8 cellular contexts compared by ENCODE assay signal in the genomic region with DNA sequence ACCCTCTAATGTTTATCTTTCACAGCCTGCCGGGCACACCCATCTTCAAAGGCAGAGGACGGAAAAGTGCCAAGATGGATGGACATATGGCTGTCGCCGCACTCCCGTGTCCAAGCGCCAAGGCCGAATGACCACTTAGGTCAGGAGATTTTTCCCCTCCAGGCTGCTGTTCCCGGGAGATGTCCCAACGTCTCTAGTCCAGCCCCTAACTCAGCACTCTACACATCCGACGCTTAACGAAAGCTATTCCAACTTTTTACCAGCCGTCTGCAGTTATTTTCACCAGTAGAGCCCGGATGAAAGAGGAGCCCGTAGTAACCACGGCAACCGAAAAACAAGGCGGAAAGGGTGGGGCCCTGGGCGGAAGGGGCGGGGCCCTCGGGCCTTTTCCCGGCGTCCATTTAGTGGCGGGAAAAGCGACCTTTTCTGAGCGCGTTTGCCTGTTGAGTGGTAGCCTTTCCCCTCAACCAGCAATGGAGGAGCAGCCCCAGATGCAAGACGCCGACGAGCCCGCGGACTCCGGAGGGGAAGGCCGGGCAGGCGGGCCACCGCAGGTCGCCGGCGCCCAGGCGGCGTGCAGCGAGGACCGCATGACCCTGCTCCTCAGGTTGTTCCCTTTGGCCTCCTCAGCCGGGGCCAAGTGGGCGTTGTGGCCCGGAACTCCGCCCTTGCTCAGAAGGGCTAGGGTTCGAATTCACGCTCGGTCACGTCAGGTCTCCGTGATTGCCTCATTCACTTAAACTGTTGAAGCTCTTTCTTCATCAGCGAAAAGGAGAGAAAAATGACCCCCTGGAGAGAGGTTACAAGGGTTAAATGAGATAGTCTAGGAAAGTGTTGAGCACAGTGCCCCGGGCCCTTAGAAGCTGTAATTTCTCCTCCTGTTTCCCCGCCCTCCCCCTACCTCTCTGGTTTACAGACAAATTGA. TPM values are rescaled to one million over a fixed set of nuclear protein-coding genes. Genes with fewer than 3 reads are reported as not detected.
DNase-seq lines count a peak whose midpoint lies in the region; ATAC-seq and TF ChIP-seq lines count a peak whose summit lies in the region.

A gene with protein sequence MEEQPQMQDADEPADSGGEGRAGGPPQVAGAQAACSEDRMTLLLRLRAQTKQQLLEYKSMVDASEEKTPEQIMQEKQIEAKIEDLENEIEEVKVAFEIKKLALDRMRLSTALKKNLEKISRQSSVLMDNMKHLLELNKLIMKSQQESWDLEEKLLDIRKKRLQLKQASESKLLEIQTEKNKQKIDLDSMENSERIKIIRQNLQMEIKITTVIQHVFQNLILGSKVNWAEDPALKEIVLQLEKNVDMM (plus strand): TSS at position 422 of the 925 bp plus-strand sequence. CDS start 52 bp downstream, at position 474.

- H3K9me3 Mint-ChIP-seq in activated B cell treated with CpG ODN at 0.5 μM for 24 hours: no peaks in the 10 kb centered on the region

- TF ChIP-seq CTCF in AG10803 (conservative IDR thresholded peaks at IDR 0.05; ENCODE audit: low read length): no peak
- TF ChIP-seq CTCF in activated B cell treated with CpG ODN at 0.5 μM for 24 hours (IDR thresholded peaks at IDR 0.05): no peak
- TF ChIP-seq CTCF in cardiac fibroblast (IDR thresholded peaks at IDR 0.05; ENCODE audit: low read depth, low read length): no peak
- no peak for TF ChIP-seq CTCF in spleen (IDR thresholded peaks at IDR 0.05 in 8 of 11, conservative IDR thresholded peaks at IDR 0.05 in 3 of 11)

- ATAC-seq in GM19035 (IDR thresholded peaks at IDR 0.05; ENCODE audit: unreplicated experiment) (peak; percentile 95), HG03342 (IDR thresholded peaks at IDR 0.05; ENCODE audit: unreplicated experiment) (peak; percentile 90), activated B cell treated with CpG ODN at 0.5 μM for 24 hours (ENCODE audit: low read depth) (peak; percentile 92)

- no peaks in the 10 kb centered on the region for H3K27me3 ChIP-seq in spleen (replicated peaks in 1 of 7)

- 0 to 1% (median 1%) methylated on average over 41 to 55 of the region's 55 CpGs for WGBS in spleen, 5 donors

- no peaks in the 10 kb centered on the region for H3K27me3 Mint-ChIP-seq in activated B cell treated with CpG ODN at 0.5 μM for 24 hours

- H3K4me1 Mint-ChIP-seq in activated B cell treated with CpG ODN at 0.5 μM for 24 hours: peaks cover 14% of the 10 kb centered on the region

- H3K36me3 ChIP-seq in spleen: peaks cover 0 to 9% (median 0%) of the 10 kb centered on the region in 6 donors

- no peak for TF ChIP-seq POLR2A in spleen (IDR thresholded peaks at IDR 0.05)

- H3K36me3 Mint-ChIP-seq in activated B cell treated with CpG ODN at 0.5 μM for 24 hours (ENCODE audit: low read depth): peaks cover 8% of the 10 kb centered on the region

- intact Hi-C loops in activated B cell treated with CpG ODN at 0.5 μM for 24 hours (cut with micrococcal nuclease): loop anchor here (1.0 kb wide), 6 partner anchors 22 to 180 kb away; a partner anchor contains a TSS
- intact Hi-C loops in spleen (cut with DNase I; ENCODE audit: low total_unique reads): no loop called here

- H3K9me3 ChIP-seq in spleen: no peaks in the 10 kb centered on the region

- peak within 1 kb of the TSS; percentile 90 for H3K27ac Mint-ChIP-seq in activated B cell treated with CpG ODN at 0.5 μM for 24 hours

- H3K27ac ChIP-seq in spleen: peak within 1 kb of the TSS; percentile 1 to 85 (median 74)

- CTCF ChIA-PET in activated B cell treated with CpG ODN at 0.5 μM for 24 hours (lab: Charles Lee): no interaction called here

- peak within 1 kb of the TSS; percentile 92 for H3K4me3 Mint-ChIP-seq in activated B cell treated with CpG ODN at 0.5 μM for 24 hours

- POLR2A ChIA-PET in activated B cell treated with CpG ODN at 0.5 μM for 24 hours (lab: Charles Lee): interaction anchor here (1.4 to 2.2 kb wide), 4 partner anchors 11 to 45 kb away, joined by 4 to 11 read pairs (median 8); a partner anchor contains a TSS

- DNase-seq in AG10803 (ENCODE audit: low read depth): peak; percentile 85
- DNase-seq in NCI-H345 treated with DMSO at 0.1 percent for 48 hours (lab: John Stamatoyannopoulos, UW; ENCODE audit: unreplicated experiment): peak; percentile 72
- peak; percentile 88 for DNase-seq in activated B cell treated with CpG ODN at 0.5 μM for 24 hours
- peak; percentile 91 to 92 for DNase-seq in cardiac fibroblast (ENCODE audit: low read depth in 2 of 2)
- peak; percentile 87 for DNase-seq in inferior parietal cortex (ENCODE audit: extremely low spot score)
- DNase-seq in spleen: peak; percentile 95

- peak within 1 kb of the TSS; percentile 76 for H3K4me3 ChIP-seq in AG10803 (ENCODE audit: low read length)
- peak within 1 kb of the TSS; percentile 68 to 70 for H3K4me3 ChIP-seq in cardiac fibroblast (replicated peaks in 1 of 2; ENCODE audit: low read depth in 2 of 2, low read length in 2 of 2)
- H3K4me3 ChIP-seq in spleen: peak within 1 kb of the TSS; percentile 71 to 99 (median 84)

- peaks cover 7 to 23% (median 17%) of the 10 kb centered on the region in 6 donors for H3K4me1 ChIP-seq in spleen

RNA-seq across cellular contexts. Expression of the gene that starts here (rescaled TPM):
- total RNA-seq in activated B cell treated with CpG ODN at 0.5 μM for 24 hours (13.0 and 13.5 TPM in 2 replicates), spleen (1 to 10 TPM; 4.7 to 9.1 (median 7.8) TPM)
- polyA plus RNA-seq in spleen: 10 to 100 TPM in 1 of 3 donors, 1 to 10 TPM in 2; 8.6 to 15.6 (median 9.1) TPM

Comparison
In these comparisons a context has a peak if more than half of its experiments do, and no peak if none do; other contexts are left out.
1. Peak in every context shown above with its lines: DNase-seq, ATAC-seq, H3K4me3 ChIP-seq and H3K27ac ChIP-seq.